ENCODE assay signal across 8 cellular contexts in genomic region chr1:181089017-181089776, GRCh38. TPM values are rescaled to one million over a fixed set of nuclear protein-coding genes. Genes with fewer than 3 reads are reported as not detected.
DNase-seq lines count a peak whose midpoint lies in the region; ATAC-seq and TF ChIP-seq lines count a peak whose summit lies in the region.

No MANE protein-coding gene starts in this region.

- peaks cover 33 to 35% of the 10 kb centered on the region in 2 experiments for H3K4me1 ChIP-seq in neutrophil (ENCODE audit: control insufficient read depth in 1 of 2, insufficient read depth in 1 of 2, low read depth in 1 of 2, low read length in 1 of 2)

- intact Hi-C loops in activated CD4-positive, alpha-beta memory T cell treated with anti-CD3 and anti-CD28 coated beads for 36 hours (cut with micrococcal nuclease), result loop anchor here (5.0 kb wide), 3 partner anchors 308 to 1207 kb away; partner anchors contain the start of genes ACBD6 and TOR1AIP1

- peaks cover 38% of the 10 kb centered on the region for H3K36me3 Mint-ChIP-seq in activated CD4-positive, alpha-beta memory T cell treated with anti-CD3 and anti-CD28 coated beads for 36 hours

- TF ChIP-seq POLR2A in erythroblast (IDR thresholded peaks at IDR 0.05; ENCODE audit: low read length), result no peak

- H3K27ac Mint-ChIP-seq in activated CD4-positive, alpha-beta memory T cell treated with anti-CD3 and anti-CD28 coated beads for 36 hours, result peak overlapping the region; percentile 96

- peaks cover 38% of the 10 kb centered on the region for H3K4me1 Mint-ChIP-seq in activated CD4-positive, alpha-beta memory T cell treated with anti-CD3 and anti-CD28 coated beads for 36 hours (ENCODE audit: low read depth)

- H3K27ac ChIP-seq in 22Rv1 (peak overlapping the region; percentile 71), neutrophil (peak overlapping the region; percentile 93)

- TF ChIP-seq CTCF in 22Rv1 (IDR thresholded peaks at IDR 0.05), result no peak
- TF ChIP-seq CTCF in neutrophil (IDR thresholded peaks at IDR 0.05), result no peak

- POLR2A ChIA-PET in activated CD4-positive, alpha-beta memory T cell treated with anti-CD3 and anti-CD28 coated beads for 36 hours (lab: Charles Lee), result interaction anchor here (1.0 to 7.7 kb wide), 12 partner anchors 7 to 135 kb away, joined by 3 to 168 read pairs (median 6); partner anchors contain the start of genes MR1 and STX6

- no peaks in the 10 kb centered on the region for H3K27me3 ChIP-seq in neutrophil

- CTCF ChIA-PET in activated CD4-positive, alpha-beta memory T cell treated with anti-CD3 and anti-CD28 coated beads for 36 hours (lab: Charles Lee), result interaction anchor here (0.6 to 19.3 kb wide), 7 partner anchors 10 to 573 kb away, joined by 3 to 229 read pairs (median 11); no protein-coding TSS in a partner anchor

- peak overlapping the region; percentile 97 for H3K4me3 Mint-ChIP-seq in activated CD4-positive, alpha-beta memory T cell treated with anti-CD3 and anti-CD28 coated beads for 36 hours

- no peaks in the 10 kb centered on the region for H3K9me3 ChIP-seq in neutrophil

- ATAC-seq in GM19395 (IDR thresholded peaks at IDR 0.05; ENCODE audit: unreplicated experiment), result peak; percentile 0
- ATAC-seq in HG03521 (IDR thresholded peaks at IDR 0.05; ENCODE audit: unreplicated experiment), result peak; percentile 12
- no peak for ATAC-seq in GM18519 (IDR thresholded peaks at IDR 0.05; ENCODE audit: low FRiP score, unreplicated experiment)

- H3K9me3 Mint-ChIP-seq in activated CD4-positive, alpha-beta memory T cell treated with anti-CD3 and anti-CD28 coated beads for 36 hours, result no peaks in the 10 kb centered on the region

- peak; percentile 51 for DNase-seq in activated CD4-positive, alpha-beta memory T cell treated with anti-CD3 and anti-CD28 coated beads for 36 hours
- DNase-seq in erythroblast (lab: John Stamatoyannopoulos, UW) (peak; percentile 70 to 82), cerebellar nuclear complex (lab: John Stamatoyannopoulos, UW) (no peak)

- H3K36me3 ChIP-seq in neutrophil, result no peaks in the 10 kb centered on the region

- peak overlapping the region; percentile 69 to 97 for H3K4me3 ChIP-seq in neutrophil (ENCODE audit: low read depth in 1 of 2, low read length in 1 of 2)

- H3K27me3 Mint-ChIP-seq in activated CD4-positive, alpha-beta memory T cell treated with anti-CD3 and anti-CD28 coated beads for 36 hours, result peaks cover 2% of the 10 kb centered on the region

RNA-seq across cellular contexts. Expression of gene IER5, which starts 0.7 kb away (rescaled TPM):
- 10 to 100 TPM; 27.9 to 28.9 TPM for total RNA-seq in activated CD4-positive, alpha-beta memory T cell treated with anti-CD3 and anti-CD28 coated beads for 36 hours

RNA-seq across cellular contexts. Expression of gene MR1, which starts 55.4 kb away (rescaled TPM):
- 10 to 100 TPM; 19.5 to 21.2 TPM for total RNA-seq in activated CD4-positive, alpha-beta memory T cell treated with anti-CD3 and anti-CD28 coated beads for 36 hours

Comparison
In these comparisons a context has a peak if more than half of its experiments do, and no peak if none do; other contexts are left out.
1. DNase-seq: peak in activated CD4-positive, alpha-beta memory T cell treated with anti-CD3 and anti-CD28 coated beads for 36 hours (single experiment) and erythroblast (2 of 2); none in cerebellar nuclear complex (0 of 2).